15 cellular contexts compared by ENCODE assay signal in genomic region chr16:85657996-85658395, GRCh38. TPM values are rescaled to one million over a fixed set of nuclear protein-coding genes. Genes with fewer than 3 reads are reported as not detected.
DNase-seq lines count a peak whose midpoint lies in the region; ATAC-seq and TF ChIP-seq lines count a peak whose summit lies in the region.
"Had no signal": no experiment of that assay in that cellular context is flagged by ENCODE, and none has a peak within 500 bp of the region (broad histone marks: within the 10 kb centered on the region; RNA-seq: fewer than 3 reads in every experiment).

No MANE protein-coding gene starts in this region.

- 93% methylated on average over 3 of the region's 3 CpGs for WGBS in hepatocyte (ENCODE audit: low lambda C conversion rate, missing lambda C conversion rate)

- no peaks in the 10 kb centered on the region for H3K36me3 Mint-ChIP-seq in glutamatergic neuron (ENCODE audit: unreplicated experiment)
- no peaks in the 10 kb centered on the region for H3K36me3 Mint-ChIP-seq in natural killer cell treated with Interleukin-12 subunit alpha and Interleukin-12 subunit beta and Interleukin-15 and Interleukin-18, amount 100 ng/mL, for 72 hours
- peaks cover 22% of the 10 kb centered on the region for H3K36me3 Mint-ChIP-seq in activated CD4-positive, alpha-beta T cell treated with anti-CD3 and anti-CD28 coated beads, Interleukin-2, amount 10 ng/mL, durations not matched to agents 24 days and 14 days (ENCODE audit: low read depth)

- no peak for ATAC-seq in HCT116
- ATAC-seq in natural killer cell treated with Interleukin-12 subunit alpha and Interleukin-12 subunit beta and Interleukin-15 and Interleukin-18, amount 100 ng/mL, for 72 hours, result no peak

- TF ChIP-seq CTCF in GM20000 (IDR thresholded peaks at IDR 0.05; ENCODE audit: extremely low read depth, missing control alignments) (no peak), HCT116 (IDR thresholded peaks at IDR 0.05 in 2 of 3, conservative IDR thresholded peaks at IDR 0.05 in 1 of 3; ENCODE audit: borderline replicate concordance in 1 of 3, insufficient read depth in 1 of 3, low read depth in 2 of 3, low read length in 2 of 3) (no peak), glutamatergic neuron (IDR thresholded peaks at IDR 0.05; ENCODE audit: partially characterized antibody, unreplicated experiment) (no peak), parathyroid adenoma (IDR thresholded peaks at IDR 0.05) (no peak), hepatocyte (IDR thresholded peaks at IDR 0.05; ENCODE audit: poor library complexity) (no peak)

- no peak overlapping the region for H3K4me2 ChIP-seq in HCT116 (ENCODE audit: low read length)
- H3K4me2 ChIP-seq in parathyroid adenoma (ENCODE audit: low read length), result no peak overlapping the region
- no peak overlapping the region for H3K4me2 ChIP-seq in hepatocyte
- H3K4me2 ChIP-seq: BLaER1 had no signal

- DNase-seq in GM20000 (ENCODE audit: low spot score) (peak; percentile 22), HCT116 (ENCODE audit: low read depth, low spot score) (no peak), glutamatergic neuron (no peak), hepatocyte (ENCODE audit: low spot score) (no peak), NCI-H2029 (lab: John Stamatoyannopoulos, UW) (no peak)
- DNase-seq in natural killer cell treated with Interleukin-12 subunit alpha and Interleukin-12 subunit beta and Interleukin-15 and Interleukin-18, amount 100 ng/mL, for 72 hours (ENCODE audit: low spot score), result no peak
- no peak for DNase-seq in activated CD4-positive, alpha-beta T cell treated with anti-CD3 and anti-CD28 coated beads, Interleukin-2, amount 10 ng/mL, durations not matched to agents 24 days and 14 days
- DNase-seq: AML-193; Caco-2; CD8-positive, alpha-beta memory T cell; GF-D8; HCEC 1CT had no signal

- H3K27me3 ChIP-seq in HCT116 (ENCODE audit: insufficient read depth, low read length), result no peaks in the 10 kb centered on the region
- no peaks in the 10 kb centered on the region for H3K27me3 ChIP-seq in parathyroid adenoma (ENCODE audit: control insufficient read depth, insufficient read depth, low read length)
- H3K27me3 ChIP-seq in hepatocyte, result no peaks in the 10 kb centered on the region
- H3K27me3 ChIP-seq: BLaER1 had no signal

- RAD21 ChIA-PET in HCT116 (lab: Charles Lee; ENCODE audit: low non-redundant PET in 1 of 2, low total read pairs in 2 of 2, uncharacterized antibody in 2 of 2, unreplicated experiment in 2 of 2), result no interaction called here

- peaks cover 24% of the 10 kb centered on the region for H3K4me1 Mint-ChIP-seq in glutamatergic neuron (ENCODE audit: low read depth, unreplicated experiment)
- peaks cover 0 to 7% of the 10 kb centered on the region in 2 donors for H3K4me1 Mint-ChIP-seq in natural killer cell treated with Interleukin-12 subunit alpha and Interleukin-12 subunit beta and Interleukin-15 and Interleukin-18, amount 100 ng/mL, for 72 hours (ENCODE audit: low read depth in 2 of 2)
- peaks cover 3% of the 10 kb centered on the region for H3K4me1 Mint-ChIP-seq in activated CD4-positive, alpha-beta T cell treated with anti-CD3 and anti-CD28 coated beads, Interleukin-2, amount 10 ng/mL, durations not matched to agents 24 days and 14 days

- peaks cover 36% of the 10 kb centered on the region for H3K9me3 Mint-ChIP-seq in glutamatergic neuron (ENCODE audit: unreplicated experiment)
- no peaks in the 10 kb centered on the region for H3K9me3 Mint-ChIP-seq in natural killer cell treated with Interleukin-12 subunit alpha and Interleukin-12 subunit beta and Interleukin-15 and Interleukin-18, amount 100 ng/mL, for 72 hours
- H3K9me3 Mint-ChIP-seq in activated CD4-positive, alpha-beta T cell treated with anti-CD3 and anti-CD28 coated beads, Interleukin-2, amount 10 ng/mL, durations not matched to agents 24 days and 14 days, result no peaks in the 10 kb centered on the region
- H3K9me3 Mint-ChIP-seq: CD8-positive, alpha-beta memory T cell had no signal

- H4K20me1 ChIP-seq in HCT116 (ENCODE audit: insufficient read depth) (peaks cover 4% of the 10 kb centered on the region; the same call in 1 of the 2 replicates), hepatocyte (ENCODE audit: insufficient read depth, poor library complexity, severe bottlenecking) (peaks cover 27% of the 10 kb centered on the region)

- peaks cover 44 to 58% of the 10 kb centered on the region in 2 experiments for H3K36me3 ChIP-seq in HCT116 (ENCODE audit: control insufficient read depth in 1 of 2, insufficient read depth in 2 of 2, low read length in 2 of 2)
- H3K36me3 ChIP-seq in parathyroid adenoma (ENCODE audit: control insufficient read depth, insufficient read depth, low read length), result no peaks in the 10 kb centered on the region
- H3K36me3 ChIP-seq in hepatocyte (replicated peaks; ENCODE audit: insufficient read depth, low read depth), result no peaks in the 10 kb centered on the region

- no peaks in the 10 kb centered on the region for H3K9me2 ChIP-seq in HCT116 (ENCODE audit: insufficient read depth)
- no peaks in the 10 kb centered on the region for H3K9me2 ChIP-seq in hepatocyte (replicated peaks; ENCODE audit: insufficient read depth)

- H3K4me3 ChIP-seq in HCT116 (replicated peaks in 1 of 2; ENCODE audit: low read depth in 1 of 2, low read length in 2 of 2) (no peak overlapping the region), parathyroid adenoma (ENCODE audit: low read depth, low read length) (no peak overlapping the region), hepatocyte (no peak overlapping the region)
- H3K4me3 ChIP-seq: BLaER1 had no signal

- H3K4me3 Mint-ChIP-seq in glutamatergic neuron (ENCODE audit: unreplicated experiment), result no peak overlapping the region
- no peak overlapping the region for H3K4me3 Mint-ChIP-seq in natural killer cell treated with Interleukin-12 subunit alpha and Interleukin-12 subunit beta and Interleukin-15 and Interleukin-18, amount 100 ng/mL, for 72 hours
- H3K4me3 Mint-ChIP-seq in activated CD4-positive, alpha-beta T cell treated with anti-CD3 and anti-CD28 coated beads, Interleukin-2, amount 10 ng/mL, durations not matched to agents 24 days and 14 days, result no peak overlapping the region
- H3K4me3 Mint-ChIP-seq: CD8-positive, alpha-beta memory T cell had no signal

- TF ChIP-seq POLR2A in HCT116 (IDR thresholded peaks at IDR 0.05; ENCODE audit: borderline replicate concordance, extremely low read depth, insufficient read depth, insufficient read length), result no peak

- H2AFZ ChIP-seq in HCT116 (ENCODE audit: low read depth, low read length, poor library complexity, severe bottlenecking) (no peak overlapping the region), parathyroid adenoma (no peak overlapping the region), hepatocyte (no peak overlapping the region)

- no peaks in the 10 kb centered on the region for H3K9me3 ChIP-seq in HCT116 (ENCODE audit: control insufficient read depth in 1 of 2, insufficient read depth in 1 of 2, low read depth in 1 of 2, low read length in 2 of 2)
- no peaks in the 10 kb centered on the region for H3K9me3 ChIP-seq in parathyroid adenoma (ENCODE audit: control insufficient read depth, low read length)
- no peaks in the 10 kb centered on the region for H3K9me3 ChIP-seq in hepatocyte (ENCODE audit: low read depth)
- H3K9me3 ChIP-seq: BLaER1, Caco-2 had no signal

- H3K4me1 ChIP-seq in HCT116 (ENCODE audit: control insufficient read depth in 1 of 2, insufficient read depth in 2 of 2, low read length in 2 of 2) (peaks cover 0 to 14% of the 10 kb centered on the region in 2 experiments; a peak in 2 of 4 replicates), parathyroid adenoma (peaks cover 17% of the 10 kb centered on the region), hepatocyte (ENCODE audit: insufficient read depth) (no peaks in the 10 kb centered on the region)
- H3K4me1 ChIP-seq: Caco-2 had no signal

- H3K27ac ChIP-seq in HCT116 (ENCODE audit: low read depth, low read length) (peak overlapping the region; percentile 16; the same call in 1 of the 2 replicates), parathyroid adenoma (peak overlapping the region; percentile 34), hepatocyte (no peak overlapping the region)
- H3K27ac ChIP-seq: BLaER1, HL-60 had no signal

- TSS peak; percentile 22 for BruUV-seq in HCT116 (replicated peaks; lab: Mats Ljungman, UMichigan)

- H3K79me2 ChIP-seq in HCT116 (ENCODE audit: insufficient read depth, low read length), result peaks cover 4% of the 10 kb centered on the region; the same call in 1 of the 2 replicates
- H3K79me2 ChIP-seq in parathyroid adenoma, result no peaks in the 10 kb centered on the region
- peaks cover 7% of the 10 kb centered on the region for H3K79me2 ChIP-seq in hepatocyte

- peaks cover 36% of the 10 kb centered on the region for H3K27me3 Mint-ChIP-seq in glutamatergic neuron (ENCODE audit: unreplicated experiment)
- H3K27me3 Mint-ChIP-seq in natural killer cell treated with Interleukin-12 subunit alpha and Interleukin-12 subunit beta and Interleukin-15 and Interleukin-18, amount 100 ng/mL, for 72 hours, result no peaks in the 10 kb centered on the region
- H3K27me3 Mint-ChIP-seq in activated CD4-positive, alpha-beta T cell treated with anti-CD3 and anti-CD28 coated beads, Interleukin-2, amount 10 ng/mL, durations not matched to agents 24 days and 14 days, result no peaks in the 10 kb centered on the region
- H3K27me3 Mint-ChIP-seq: CD8-positive, alpha-beta memory T cell had no signal

- TF ChIP-seq RAD21 in HCT116 (IDR thresholded peaks at IDR 0.05; ENCODE audit: low read depth), result no peak

- peak overlapping the region; percentile 60 for H3K27ac Mint-ChIP-seq in glutamatergic neuron (ENCODE audit: unreplicated experiment)
- no peak overlapping the region for H3K27ac Mint-ChIP-seq in natural killer cell treated with Interleukin-12 subunit alpha and Interleukin-12 subunit beta and Interleukin-15 and Interleukin-18, amount 100 ng/mL, for 72 hours
- H3K27ac Mint-ChIP-seq in activated CD4-positive, alpha-beta T cell treated with anti-CD3 and anti-CD28 coated beads, Interleukin-2, amount 10 ng/mL, durations not matched to agents 24 days and 14 days, result no peak overlapping the region

- POLR2A ChIA-PET in HCT116 (lab: Charles Lee), result no interaction called here

- H3K9ac ChIP-seq in HCT116 (ENCODE audit: low read length), result no peak overlapping the region
- H3K9ac ChIP-seq in parathyroid adenoma, result no peak overlapping the region

- intact Hi-C loops in HCT116 (cut with micrococcal nuclease), result loop anchor here (2.0 to 5.0 kb wide), 2 partner anchors 59 to 103 kb away; no protein-coding TSS in a partner anchor
- intact Hi-C loops in activated CD4-positive, alpha-beta T cell treated with anti-CD3 and anti-CD28 coated beads, Interleukin-2, amount 10 ng/mL, durations not matched to agents 24 days and 14 days (cut with micrococcal nuclease), result no loop called here

- CTCF ChIA-PET in HCT116 (lab: Charles Lee), result interaction anchor here (0.6 kb wide), 1 partner anchor 394 kb away, joined by 3 read pairs; no protein-coding TSS in a partner anchor

RNA-seq across cellular contexts. Expression of gene GINS2, which starts 30.8 kb away (rescaled TPM):
- total RNA-seq in HCT116 (2021; ENCODE audit: unreplicated experiment) (53.3 TPM), glutamatergic neuron (ENCODE audit: unreplicated experiment) (7.1 TPM), hepatocyte (6.1 and 6.3 TPM in 2 replicates)
- 10.8 and 19.4 TPM in 2 replicates for polyA plus RNA-seq in HCT116 (2012)
- total RNA-seq in natural killer cell treated with Interleukin-12 subunit alpha and Interleukin-12 subunit beta and Interleukin-15 and Interleukin-18, amount 100 ng/mL, for 72 hours, result 10 to 100 TPM; 34.3 to 69.5 TPM
- 87.4 and 93.0 TPM in 2 replicates for total RNA-seq in activated CD4-positive, alpha-beta T cell treated with anti-CD3 and anti-CD28 coated beads, Interleukin-2, amount 10 ng/mL, durations not matched to agents 24 days and 14 days
- polyA plus RNA-seq in hepatocyte, result 7.5 and 8.0 TPM in 2 replicates

RNA-seq across cellular contexts. Expression of gene GSE1, which starts 44.9 kb away (rescaled TPM):
- 90.2 TPM for total RNA-seq in HCT116 (2021; ENCODE audit: unreplicated experiment)
- 37.9 and 44.0 TPM in 2 replicates for polyA plus RNA-seq in HCT116 (2012)
- total RNA-seq in glutamatergic neuron (ENCODE audit: unreplicated experiment), result 473 TPM
- 100 to 1,000 TPM in 1 of 2 donors, 10 to 100 TPM in 1; 84.9 to 146 TPM for total RNA-seq in natural killer cell treated with Interleukin-12 subunit alpha and Interleukin-12 subunit beta and Interleukin-15 and Interleukin-18, amount 100 ng/mL, for 72 hours
- total RNA-seq in activated CD4-positive, alpha-beta T cell treated with anti-CD3 and anti-CD28 coated beads, Interleukin-2, amount 10 ng/mL, durations not matched to agents 24 days and 14 days, result 34.1 and 37.5 TPM in 2 replicates
- total RNA-seq in hepatocyte, result 32.8 and 43.5 TPM in 2 replicates
- polyA plus RNA-seq in hepatocyte, result 27.9 and 33.1 TPM in 2 replicates
